In genomic region chr1:215932558-215932957, GRCh38 we compare ENCODE assay signal across 22 cellular contexts.
"Had no signal": no experiment of that assay in that cellular context is flagged by ENCODE, and none has a peak within 500 bp of the region (broad histone marks: within the 10 kb centered on the region; RNA-seq: fewer than 3 reads in every experiment).

No MANE protein-coding gene starts in this region.

- H3K4me1 ChIP-seq: breast epithelium, right atrium auricular region, testis, transverse colon had no signal

- H3K27ac ChIP-seq: breast epithelium, right atrium auricular region, testis, transverse colon had no signal

- H3K27me3 ChIP-seq: breast epithelium, right atrium auricular region, testis, transverse colon had no signal

- H3K4me3 ChIP-seq: breast epithelium, right atrium auricular region, testis, transverse colon had no signal

- ATAC-seq: activated CD8-positive, alpha-beta memory T cell treated with anti-CD3 and anti-CD28 coated beads, Interleukin-2, amount 10 ng/mL, durations not matched to agents 7 days and 5 days; activated CD8-positive, alpha-beta T cell treated with anti-CD3 and anti-CD28 coated beads, Interleukin-2, amount 10 ng/mL, durations not matched to agents 7 days and 5 days; activated naive CD8-positive, alpha-beta T cell treated with anti-CD3 and anti-CD28 coated beads, Interleukin-2, amount 50 U/mL, for 24 hours; esophagus mucosa; left ventricle myocardium superior; natural killer cell treated with Interleukin-12 subunit alpha and Interleukin-12 subunit beta and Interleukin-15 and Interleukin-18, amount 100 ng/mL, for 72 hours; stimulated activated naive CD8-positive, alpha-beta T cell treated with anti-CD3 and anti-CD28 coated beads, Interleukin-15, Interleukin-2, amounts not matched to agents 100 U/mL and 50 U/mL, for 24 hours; T-helper 17 cell had no signal

- H3K9me3 ChIP-seq: breast epithelium, right atrium auricular region, testis, transverse colon had no signal

- DNase-seq: activated B cell treated with CpG ODN at 0.5 μM for 24 hours; activated CD8-positive, alpha-beta memory T cell treated with anti-CD3 and anti-CD28 coated beads, Interleukin-2, amount 10 ng/mL, durations not matched to agents 7 days and 5 days; activated CD8-positive, alpha-beta T cell treated with anti-CD3 and anti-CD28 coated beads, Interleukin-2, amount 10 ng/mL, durations not matched to agents 7 days and 5 days; activated naive CD8-positive, alpha-beta T cell treated with anti-CD3 and anti-CD28 coated beads, Interleukin-2, amount 50 U/mL, for 24 hours; activated T-cell treated with anti-CD3 and anti-CD28 coated beads, Interleukin-2, amount 50 U/mL, for 48 hours; amygdala; endodermal cell; foreskin fibroblast; head of caudate nucleus; hypothalamus; kidney glomerular epithelial cell; left ventricle myocardium superior; stimulated activated CD4-positive, alpha-beta T cell treated with anti-CD3 and anti-CD28 coated beads, Interleukin-4, amount 100 ng/mL, for 1 hour; stimulated activated naive CD8-positive, alpha-beta T cell treated with anti-CD3 and anti-CD28 coated beads, Interleukin-15, Interleukin-2, amounts not matched to agents 100 U/mL and 50 U/mL, for 24 hours; T-helper 17 cell; T1000; testis; transverse colon had no signal

- H3K36me3 ChIP-seq: breast epithelium, right atrium auricular region, transverse colon had no signal
